Comparison of ENCODE assay signal across 20 cellular contexts in genomic region chr12:84056-84455, GRCh38. TPM values are rescaled to one million over a fixed set of nuclear protein-coding genes. Genes with fewer than 3 reads are reported as not detected.
A peak's percentile ranks its signal among the peaks of the same experiment; 100 is the strongest.
DNase-seq lines count a peak whose midpoint lies in the region; ATAC-seq, FAIRE-seq and TF ChIP-seq lines count a peak whose summit lies in the region.
"Had no signal": no experiment of that assay in that cellular context is flagged by ENCODE, and none has a peak within 500 bp of the region (broad histone marks: within the 10 kb centered on the region; RNA-seq: fewer than 3 reads in every experiment).

No MANE protein-coding gene starts in this region.

- intact Hi-C loops in heart right ventricle (cut with DNase I): no loop called here

- H2AFZ ChIP-seq in Loucy (ENCODE audit: low read length): no peak overlapping the region

- H3K4me1 ChIP-seq in Loucy (ENCODE audit: insufficient read depth, low read length, poor library complexity, severe bottlenecking): peaks cover 54% of the 10 kb centered on the region
- H3K4me1 ChIP-seq in heart right ventricle: no peaks in the 10 kb centered on the region
- H3K4me1 ChIP-seq: esophagus muscularis mucosa had no signal

- H3K27ac ChIP-seq in heart right ventricle: no peak overlapping the region
- H3K27ac ChIP-seq: esophagus muscularis mucosa, thoracic aorta had no signal

- H4K20me1 ChIP-seq in Loucy (ENCODE audit: insufficient read depth, low read length, poor library complexity, severe bottlenecking): no peaks in the 10 kb centered on the region

- no peak for FAIRE-seq in GM12892 (lab: Jason Lieb, UNC)
- FAIRE-seq: H1, small intestine had no signal

- H3K9me2 ChIP-seq in Loucy (replicated peaks; ENCODE audit: low read depth, low read length): no peaks in the 10 kb centered on the region

- TF ChIP-seq POLR2A in GM12892 (IDR thresholded peaks at IDR 0.05; ENCODE audit: low read depth, low read length): no peak

- H3K27me3 ChIP-seq in Loucy (ENCODE audit: insufficient read depth, low read length, poor library complexity, severe bottlenecking) (no peaks in the 10 kb centered on the region), heart right ventricle (peaks cover 0 to 43% (median 27%) of the 10 kb centered on the region in 7 donors)

- no peaks in the 10 kb centered on the region for H3K79me2 ChIP-seq in Loucy (ENCODE audit: insufficient read depth, low read length)

- H3K4me3 ChIP-seq in Loucy (ENCODE audit: low read length, poor library complexity, severe bottlenecking) (no peak overlapping the region), heart right ventricle (no peak overlapping the region)
- H3K4me3 ChIP-seq: esophagus muscularis mucosa, lung, thoracic aorta had no signal

- WGBS in heart right ventricle, 2 donors: 54 to 61% methylated on average over 6 of the region's 6 CpGs

- ATAC-seq in HG03108 (IDR thresholded peaks at IDR 0.05; ENCODE audit: unreplicated experiment) (no peak), heart right ventricle (no peak)

- no peaks in the 10 kb centered on the region for H3K9me3 ChIP-seq in Loucy (ENCODE audit: insufficient read depth, low read depth, low read length)
- peaks cover 0 to 7% (median 0%) of the 10 kb centered on the region in 11 donors for H3K9me3 ChIP-seq in heart right ventricle
- H3K9me3 ChIP-seq: thoracic aorta had no signal

- peak; percentile 69 for DNase-seq in D341Med (ENCODE audit: low spot score)
- DNase-seq in NCI-H2171 (lab: John Stamatoyannopoulos, UW): peak; percentile 100
- DNase-seq in inferior parietal cortex (ENCODE audit: extremely low spot score): peak; percentile 39
- DNase-seq in GM12892 (ENCODE audit: insufficient read length): no peak
- DNase-seq in heart right ventricle: no peak
- no peak for DNase-seq in GOT3 (lab: John Stamatoyannopoulos, UW)
- DNase-seq: Calu3, immature natural killer cell, KBM-7, naive B cell, NCI-H1436, small intestine, SW 1271 had no signal

- H3K4me2 ChIP-seq in Loucy (ENCODE audit: low read depth, low read length, poor library complexity, severe bottlenecking): peak overlapping the region; percentile 62

- no peak for TF ChIP-seq CTCF in Loucy (conservative IDR thresholded peaks at IDR 0.05; ENCODE audit: low read length)
- TF ChIP-seq CTCF in heart right ventricle (IDR thresholded peaks at IDR 0.05): no peak

- H3F3A ChIP-seq in Loucy (ENCODE audit: low read depth): no peaks in the 10 kb centered on the region

- no peaks in the 10 kb centered on the region for H3K36me3 ChIP-seq in Loucy (ENCODE audit: insufficient read depth, low read length)
- no peaks in the 10 kb centered on the region for H3K36me3 ChIP-seq in heart right ventricle
- H3K36me3 ChIP-seq: esophagus muscularis mucosa, thoracic aorta had no signal

- H3K9ac ChIP-seq in Loucy (ENCODE audit: low read depth, low read length, poor library complexity, severe bottlenecking): peak overlapping the region; percentile 64

RNA-seq across cellular contexts. Expression of gene IQSEC3, which starts 17.5 kb away (rescaled TPM):
- not detected for polyA plus RNA-seq in GM12892 (2012; ENCODE audit: missing spikeins)
- total RNA-seq in heart right ventricle: 1 to 10 TPM in 6 of 10 donors, under 1 TPM in 4; 0.32 to 2.1 (median 1.1) TPM
- polyA plus RNA-seq in heart right ventricle: 1 to 10 TPM in 1 of 2 donors, under 1 TPM in 1; 0.30 to 2.7 TPM
- total RNA-seq: Calu3, RPMI7951 had no signal

Comparison
In these comparisons a context has a peak if more than half of its experiments do, and no peak if none do; other contexts are left out.
1. DNase-seq: peak in D341Med (single experiment), NCI-H2171 (single experiment) and inferior parietal cortex (single experiment); none in GM12892 (single experiment), heart right ventricle (0 of 2) and GOT3 (single experiment).